In the genomic region with DNA sequence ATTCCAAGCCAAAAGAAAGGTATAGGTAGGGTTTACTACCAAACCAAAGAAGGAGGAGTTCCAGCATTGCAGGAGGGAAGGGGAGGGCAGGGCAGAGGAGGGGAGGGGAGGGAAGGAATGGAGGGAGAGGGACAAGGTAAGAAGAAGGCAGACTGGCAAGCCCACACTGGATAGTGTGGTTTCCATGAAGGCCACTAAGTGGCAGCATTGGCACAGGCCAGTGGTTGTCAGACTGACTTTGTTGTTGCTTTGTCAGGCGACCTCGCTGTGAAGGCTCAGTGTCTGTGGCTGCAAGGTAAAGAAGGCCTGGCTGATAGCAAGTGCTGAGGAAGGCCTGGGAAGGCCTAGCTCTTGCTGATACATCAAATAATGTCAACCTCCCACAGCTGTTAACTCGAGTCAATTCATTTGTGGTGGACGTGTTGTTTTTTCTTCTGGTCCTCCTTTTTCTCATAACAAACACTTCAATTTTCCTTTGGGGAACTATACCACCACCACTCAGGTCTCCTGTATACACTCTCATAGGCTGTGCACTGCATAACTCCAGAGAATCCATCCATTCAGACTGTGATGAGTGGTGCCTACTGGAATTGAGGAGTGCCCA, we compare ENCODE assay signal across 10 cellular contexts. TPM values are rescaled to one million over a fixed set of nuclear protein-coding genes. Genes with fewer than 3 reads are reported as not detected.
DNase-seq lines count a peak whose midpoint lies in the region; ATAC-seq, FAIRE-seq and TF ChIP-seq lines count a peak whose summit lies in the region.
"Had no signal": no experiment of that assay in that cellular context is flagged by ENCODE, and none has a peak within 500 bp of the region (broad histone marks: within the 10 kb centered on the region; RNA-seq: fewer than 3 reads in every experiment).

No MANE protein-coding gene starts in this region.

- H3K27me3 Mint-ChIP-seq in activated naive CD8-positive, alpha-beta T cell treated with anti-CD3 and anti-CD28 coated beads, Interleukin-2, amount 10 ng/mL, durations not matched to agents 7 days and 5 days: peaks cover 36% of the 10 kb centered on the region

- no peak overlapping the region for H3K27ac Mint-ChIP-seq in activated naive CD8-positive, alpha-beta T cell treated with anti-CD3 and anti-CD28 coated beads, Interleukin-2, amount 10 ng/mL, durations not matched to agents 7 days and 5 days
- H3K27ac Mint-ChIP-seq: T-helper 1 cell treated with Interleukin-12 subunit alpha and Interleukin-12 subunit beta and Interleukin-4 antibody, amounts not matched to agents 30 μg/mL and 1 μg/mL, for 36 hours had no signal

- no peaks in the 10 kb centered on the region for H3K9me3 Mint-ChIP-seq in activated naive CD8-positive, alpha-beta T cell treated with anti-CD3 and anti-CD28 coated beads, Interleukin-2, amount 10 ng/mL, durations not matched to agents 7 days and 5 days
- H3K9me3 Mint-ChIP-seq: T-helper 1 cell treated with Interleukin-12 subunit alpha and Interleukin-12 subunit beta and Interleukin-4 antibody, amounts not matched to agents 30 μg/mL and 1 μg/mL, for 36 hours had no signal

- 27% methylated on average over 4 of the region's 4 CpGs for WGBS in right cardiac atrium

- peak; percentile 66 for TF ChIP-seq CTCF in LNCAP (IDR thresholded peaks at IDR 0.05)

- H3K4me1 Mint-ChIP-seq in activated naive CD8-positive, alpha-beta T cell treated with anti-CD3 and anti-CD28 coated beads, Interleukin-2, amount 10 ng/mL, durations not matched to agents 7 days and 5 days: peaks cover 3% of the 10 kb centered on the region

- no peaks in the 10 kb centered on the region for H3K27me3 ChIP-seq in right cardiac atrium (ENCODE audit: control insufficient read depth, insufficient read depth)

- peak; percentile 90 for ATAC-seq in activated naive CD8-positive, alpha-beta T cell treated with anti-CD3 and anti-CD28 coated beads, Interleukin-2, amount 10 ng/mL, durations not matched to agents 7 days and 5 days (ENCODE audit: low read depth)
- ATAC-seq in right cardiac atrium: peak in 1 of 2 donors; percentile 43
- no peak for ATAC-seq in HG02938 (IDR thresholded peaks at IDR 0.05; ENCODE audit: unreplicated experiment)
- ATAC-seq in HG03571 (IDR thresholded peaks at IDR 0.05; ENCODE audit: unreplicated experiment): no peak

- H3K27ac ChIP-seq in right cardiac atrium (ENCODE audit: low read length): no peak overlapping the region

- H3K36me3 Mint-ChIP-seq in activated naive CD8-positive, alpha-beta T cell treated with anti-CD3 and anti-CD28 coated beads, Interleukin-2, amount 10 ng/mL, durations not matched to agents 7 days and 5 days: no peaks in the 10 kb centered on the region

- no peaks in the 10 kb centered on the region for H3K4me1 ChIP-seq in right cardiac atrium (ENCODE audit: control insufficient read depth, insufficient read depth, low read length)

- H3K4me3 Mint-ChIP-seq in activated naive CD8-positive, alpha-beta T cell treated with anti-CD3 and anti-CD28 coated beads, Interleukin-2, amount 10 ng/mL, durations not matched to agents 7 days and 5 days: no peak overlapping the region
- H3K4me3 Mint-ChIP-seq: T-helper 1 cell treated with Interleukin-12 subunit alpha and Interleukin-12 subunit beta and Interleukin-4 antibody, amounts not matched to agents 30 μg/mL and 1 μg/mL, for 36 hours had no signal

- POLR2A ChIA-PET in activated naive CD8-positive, alpha-beta T cell treated with anti-CD3 and anti-CD28 coated beads, Interleukin-2, amount 10 ng/mL, durations not matched to agents 7 days and 5 days (lab: Charles Lee): no interaction called here

- H3K9me3 ChIP-seq in right cardiac atrium (ENCODE audit: control insufficient read depth, low read length): no peaks in the 10 kb centered on the region

- DNase-seq in ELF-1 (ENCODE audit: low read depth, low spot score): peak; percentile 86
- peak; percentile 24 for DNase-seq in RCC 7860 (ENCODE audit: low spot score)
- DNase-seq in activated naive CD8-positive, alpha-beta T cell treated with anti-CD3 and anti-CD28 coated beads, Interleukin-2, amount 10 ng/mL, durations not matched to agents 7 days and 5 days: peak; percentile 53
- DNase-seq in right cardiac atrium: peak in 2 of 3 donors; percentile 50 to 65
- DNase-seq in skeletal muscle cell (ENCODE audit: low read depth): peak; percentile 15

- H3K4me3 ChIP-seq in right cardiac atrium (ENCODE audit: low read length) (no peak overlapping the region), skeletal muscle cell (ENCODE audit: low read depth, low read length) (no peak overlapping the region)

- intact Hi-C loops in right cardiac atrium (cut with DNase I): loop anchor here in 1 of 4 donors (10.0 kb wide), 1 partner anchor 164 kb away; a partner anchor contains a TSS

- FAIRE-seq in RCC 7860 (lab: Jason Lieb, UNC): no peak

RNA-seq across cellular contexts. Expression of a gene that starts 7.7 kb away (rescaled TPM):
- 1 to 10 TPM; 1.9 to 2.1 TPM for total RNA-seq in activated naive CD8-positive, alpha-beta T cell treated with anti-CD3 and anti-CD28 coated beads, Interleukin-2, amount 10 ng/mL, durations not matched to agents 7 days and 5 days
- 1 to 10 TPM; 1.1 to 3.2 (median 1.6) TPM for total RNA-seq in right cardiac atrium
- 1.1 TPM for polyA plus RNA-seq in right cardiac atrium

RNA-seq across cellular contexts. Expression of a gene that starts 29.4 kb away (rescaled TPM):
- total RNA-seq in activated naive CD8-positive, alpha-beta T cell treated with anti-CD3 and anti-CD28 coated beads, Interleukin-2, amount 10 ng/mL, durations not matched to agents 7 days and 5 days: not detected
- total RNA-seq in right cardiac atrium: not detected
- not detected for polyA plus RNA-seq in right cardiac atrium
- total RNA-seq: subcutaneous adipose tissue had no signal

Comparison
In these comparisons a context has a peak if more than half of its experiments do, and no peak if none do; other contexts are left out.
1. DNase-seq: peak in every context shown above with its lines; median percentile 86 in ELF-1; 58 in right cardiac atrium; 53 in activated naive CD8-positive, alpha-beta T cell treated with anti-CD3 and anti-CD28 coated beads, Interleukin-2, amount 10 ng/mL, durations not matched to agents 7 days and 5 days; 24 in RCC 7860; 15 in skeletal muscle cell.